ENCODE assay signal across 1 cellular context in the genomic region with DNA sequence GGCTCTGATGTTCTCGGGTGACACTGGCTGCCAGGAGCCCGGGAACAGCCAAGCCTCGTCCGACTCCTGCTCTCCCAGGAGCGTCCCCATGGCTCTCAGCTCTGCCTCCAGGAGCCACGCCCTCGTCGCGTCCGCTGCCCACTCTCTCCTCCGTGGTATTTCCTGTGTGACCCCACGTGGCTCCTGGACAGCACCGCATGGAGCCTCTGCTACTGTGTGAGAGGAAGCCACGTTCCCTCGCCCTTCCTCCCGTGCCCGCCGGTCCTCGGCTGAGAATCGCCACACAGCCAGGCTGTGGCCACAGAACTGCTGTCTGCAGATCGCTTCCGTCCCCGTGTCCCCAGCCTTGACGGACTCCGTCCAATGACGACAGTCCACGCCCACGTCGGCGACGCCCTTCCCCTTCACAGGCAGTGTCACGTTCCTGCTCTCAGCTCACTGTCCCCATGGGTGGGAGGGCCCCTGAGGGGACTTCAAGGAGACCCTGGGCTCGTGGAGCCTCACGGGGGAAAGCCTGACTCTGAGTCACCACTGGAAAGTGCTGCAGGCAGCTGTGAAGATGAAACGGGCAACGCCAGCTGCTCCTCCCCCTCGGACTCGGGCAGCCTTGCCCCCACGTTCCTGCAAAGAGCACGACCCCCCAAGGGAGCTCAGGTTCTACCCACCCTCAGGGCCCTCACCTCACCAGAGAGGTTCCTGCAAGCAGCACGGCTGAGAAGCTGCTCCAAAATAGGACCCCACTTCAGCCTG.
TF ChIP-seq lines count a peak whose summit lies in the region.

No MANE protein-coding gene starts in this region.

TF ChIP-seq in K562, 482 proteins besides CTCF, POLR2A, EP300 and RAD21 (continued from another document):
- TF ChIP-seq E4F1 (CRISPR knock-in tag; IDR thresholded peaks at IDR 0.05; ENCODE audit: borderline replicate concordance) (no peak), NRF1 (conservative IDR thresholded peaks at IDR 0.05 in 1 of 2, IDR thresholded peaks at IDR 0.05 in 1 of 2) (no peak), HMGN3 (IDR thresholded peaks at IDR 0.05; ENCODE audit: borderline replicate concordance, extremely low read depth, insufficient read length, low read depth, low read length) (no peak), MITF (IDR thresholded peaks at IDR 0.05) (no peak), BACH1 (tag; IDR thresholded peaks at IDR 0.05) (no peak)
- TF ChIP-seq, protein P1, sequence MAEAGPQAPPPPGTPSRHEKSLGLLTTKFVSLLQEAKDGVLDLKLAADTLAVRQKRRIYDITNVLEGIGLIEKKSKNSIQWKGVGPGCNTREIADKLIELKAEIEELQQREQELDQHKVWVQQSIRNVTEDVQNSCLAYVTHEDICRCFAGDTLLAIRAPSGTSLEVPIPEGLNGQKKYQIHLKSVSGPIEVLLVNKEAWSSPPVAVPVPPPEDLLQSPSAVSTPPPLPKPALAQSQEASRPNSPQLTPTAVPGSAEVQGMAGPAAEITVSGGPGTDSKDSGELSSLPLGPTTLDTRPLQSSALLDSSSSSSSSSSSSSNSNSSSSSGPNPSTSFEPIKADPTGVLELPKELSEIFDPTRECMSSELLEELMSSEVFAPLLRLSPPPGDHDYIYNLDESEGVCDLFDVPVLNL (CRISPR knock-in tag; IDR thresholded peaks at IDR 0.05; ENCODE audit: low read depth) = no peak
- TF ChIP-seq, protein P2, sequence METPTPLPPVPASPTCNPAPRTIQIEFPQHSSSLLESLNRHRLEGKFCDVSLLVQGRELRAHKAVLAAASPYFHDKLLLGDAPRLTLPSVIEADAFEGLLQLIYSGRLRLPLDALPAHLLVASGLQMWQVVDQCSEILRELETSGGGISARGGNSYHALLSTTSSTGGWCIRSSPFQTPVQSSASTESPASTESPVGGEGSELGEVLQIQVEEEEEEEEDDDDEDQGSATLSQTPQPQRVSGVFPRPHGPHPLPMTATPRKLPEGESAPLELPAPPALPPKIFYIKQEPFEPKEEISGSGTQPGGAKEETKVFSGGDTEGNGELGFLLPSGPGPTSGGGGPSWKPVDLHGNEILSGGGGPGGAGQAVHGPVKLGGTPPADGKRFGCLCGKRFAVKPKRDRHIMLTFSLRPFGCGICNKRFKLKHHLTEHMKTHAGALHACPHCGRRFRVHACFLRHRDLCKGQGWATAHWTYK (CRISPR knock-in tag; IDR thresholded peaks at IDR 0.05) = no peak
